Comparison of ENCODE assay signal across 8 cellular contexts in the genomic region with DNA sequence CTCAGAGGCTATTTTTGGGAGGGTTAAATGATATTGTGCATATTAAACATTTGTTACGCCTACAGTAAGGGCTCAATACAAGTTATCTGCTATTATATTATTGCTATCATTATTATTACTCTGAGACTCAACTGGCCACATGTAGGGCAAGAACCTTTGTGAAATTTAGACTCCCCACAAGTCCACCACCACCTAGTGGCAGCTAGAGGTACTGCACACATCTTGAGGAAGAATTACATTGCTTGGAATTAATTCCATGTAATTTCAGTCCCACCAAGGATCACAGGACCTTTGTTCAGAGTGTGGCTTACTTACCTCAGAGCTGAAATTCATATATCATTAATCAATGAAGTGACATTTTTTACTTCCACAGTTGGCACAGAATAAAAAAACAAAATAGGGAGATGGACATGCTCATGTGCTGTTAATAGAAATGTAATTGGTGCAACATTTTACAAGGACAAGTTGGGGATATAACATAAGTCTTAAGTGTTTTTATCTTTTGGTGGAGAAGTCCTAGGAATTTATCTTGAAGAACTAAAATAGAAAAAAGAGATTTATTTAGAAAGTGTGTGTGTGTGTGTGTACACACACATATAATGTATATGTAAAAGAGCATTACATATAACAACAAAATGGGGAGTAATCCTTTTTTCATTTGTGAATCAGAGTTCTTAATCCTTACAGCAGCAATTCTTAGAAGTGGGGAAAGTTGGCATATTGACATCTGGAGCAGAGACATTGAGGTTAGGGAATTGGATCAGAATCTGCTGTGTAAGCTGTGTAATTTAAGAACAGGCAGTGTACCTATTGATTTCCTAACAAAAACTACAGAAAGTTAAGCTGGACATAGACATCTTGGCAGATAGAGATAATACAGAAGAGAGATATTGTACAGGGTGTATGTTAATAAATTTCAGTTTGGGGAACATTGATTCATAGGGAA. TPM values are rescaled to one million over a fixed set of nuclear protein-coding genes. Genes with fewer than 3 reads are reported as not detected.
DNase-seq lines count a peak whose midpoint lies in the region; ATAC-seq, FAIRE-seq and TF ChIP-seq lines count a peak whose summit lies in the region.

No MANE protein-coding gene starts in this region.

- peak; percentile 90 for DNase-seq in DMS 273 (lab: John Stamatoyannopoulos, UW; ENCODE audit: unreplicated experiment)
- DNase-seq in NCI-H1092 (lab: John Stamatoyannopoulos, UW), result peak; percentile 59
- peak; percentile 17 to 67 (median 53) for DNase-seq in T-helper 1 cell
- DNase-seq in ascending aorta (ENCODE audit: low spot score in 2 of 2), result peak in 1 of 2 donors; percentile 90
- DNase-seq in hippocampal formation (lab: John Stamatoyannopoulos, UW), result peak; percentile 46 to 65
- peak; percentile 74 for DNase-seq in small intestine

- H3K4me3 ChIP-seq in ascending aorta, result no peak overlapping the region
- no peak overlapping the region for H3K4me3 ChIP-seq in small intestine (ENCODE audit: low read depth in 1 of 2, low read length in 2 of 2)

- 76 to 79% (median 77%) methylated on average over 1 of the region's 1 CpG for WGBS in small intestine, 3 donors

- peak; percentile 42 to 94 (median 90) for TF ChIP-seq CTCF in ascending aorta (IDR thresholded peaks at IDR 0.05)

- ATAC-seq in GM21717 (IDR thresholded peaks at IDR 0.05; ENCODE audit: unreplicated experiment) (peak; percentile 67), GM19452 (IDR thresholded peaks at IDR 0.05; ENCODE audit: unreplicated experiment) (no peak)

- intact Hi-C loops in ascending aorta (cut with DNase I), result loop anchor here (5.0 kb wide), 2 partner anchors 159 to 621 kb away; no protein-coding TSS in a partner anchor

- no peak for FAIRE-seq in small intestine (lab: Jason Lieb, UNC)

- H3K36me3 ChIP-seq in ascending aorta (no peaks in the 10 kb centered on the region), small intestine (ENCODE audit: control insufficient read depth in 2 of 2, insufficient read depth in 2 of 2, low read length in 2 of 2) (peaks cover 0 to 2% of the 10 kb centered on the region in 2 donors)

- H3K27ac ChIP-seq in ascending aorta (no peak overlapping the region), small intestine (ENCODE audit: low read depth in 1 of 2, low read length in 1 of 2) (no peak overlapping the region)

- H3K27me3 ChIP-seq in ascending aorta, result no peaks in the 10 kb centered on the region
- H3K27me3 ChIP-seq in small intestine (ENCODE audit: control insufficient read depth in 2 of 2, insufficient read depth in 2 of 2, low read length in 2 of 2), result no peaks in the 10 kb centered on the region

- H3K9me3 ChIP-seq in ascending aorta (no peaks in the 10 kb centered on the region), small intestine (ENCODE audit: control insufficient read depth, low read depth) (no peaks in the 10 kb centered on the region)

- H3K4me1 ChIP-seq in ascending aorta, result peaks cover 0 to 3% of the 10 kb centered on the region in 2 donors
- H3K4me1 ChIP-seq in small intestine (ENCODE audit: control insufficient read depth in 2 of 2, insufficient read depth in 1 of 2, low read depth in 1 of 2, low read length in 1 of 2), result peaks cover 0 to 2% of the 10 kb centered on the region in 2 donors

RNA-seq across cellular contexts. Expression of gene MSANTD3, which starts 11.2 kb away (rescaled TPM):
- total RNA-seq in ascending aorta, result 2.8 TPM
- polyA plus RNA-seq in small intestine, result 10 to 100 TPM in 1 of 3 donors, 1 to 10 TPM in 2; 6.5 to 10.6 (median 6.9) TPM

RNA-seq across cellular contexts. Expression of gene TMEFF1, which starts 34.8 kb away (rescaled TPM):
- not detected for total RNA-seq in ascending aorta
- polyA plus RNA-seq in small intestine, result under 1 TPM in 1 of 3 donors, not detected in 2; 0.30 TPM
